Comparison of ENCODE assay signal across 8 cellular contexts in genomic region chr10:1368772-1369171, GRCh38.
A peak's percentile ranks its signal among the peaks of the same experiment; 100 is the strongest.
DNase-seq lines count a peak whose midpoint lies in the region; ATAC-seq and TF ChIP-seq lines count a peak whose summit lies in the region.

No MANE protein-coding gene starts in this region.

- intact Hi-C loops in left cardiac atrium (cut with DNase I), result no loop called here

- peak; percentile 49 for TF ChIP-seq CTCF in HFFc6 (IDR thresholded peaks at IDR 0.05)

- peaks cover 51% of the 10 kb centered on the region for H3K9me3 Mint-ChIP-seq in HFFc6

- H3K27me3 Mint-ChIP-seq in HFFc6 (ENCODE audit: insufficient read depth), result peaks cover 2% of the 10 kb centered on the region

- H3K4me3 Mint-ChIP-seq in HFFc6, result no peak overlapping the region

- DNase-seq in D341Med (ENCODE audit: low spot score), result peak; percentile 80
- no peak for DNase-seq in HFFc6
- DNase-seq in activated CD4-positive, alpha-beta T cell treated with anti-CD3 and anti-CD28 coated beads, Interleukin-2, amount 50 U/mL, for 1 hour, result peak; percentile 32
- peak; percentile 51 for DNase-seq in left cardiac atrium
- DNase-seq in stimulated activated CD4-positive, alpha-beta T cell treated with anti-CD3 and anti-CD28 coated beads, Interleukin-1b, Interleukin-23, amount 100 ng/mL, for 48 hours, result peak; percentile 52
- no peak for DNase-seq in amniotic stem cell (lab: John Stamatoyannopoulos, UW)

- H3K27ac Mint-ChIP-seq in HFFc6, result no peak overlapping the region

- peaks cover 5% of the 10 kb centered on the region; the same call in 1 of the 2 replicates for H3K36me3 Mint-ChIP-seq in HFFc6 (ENCODE audit: low read depth)

- no peaks in the 10 kb centered on the region for H3K4me1 Mint-ChIP-seq in HFFc6 (ENCODE audit: low read depth)

- ATAC-seq in left cardiac atrium (peak; percentile 50 to 59), HG02970 (IDR thresholded peaks at IDR 0.05; ENCODE audit: low FRiP score, unreplicated experiment) (no peak), GM18519 (IDR thresholded peaks at IDR 0.05; ENCODE audit: low FRiP score, unreplicated experiment) (no peak)

Comparison
In these comparisons a context has a peak if more than half of its experiments do, and no peak if none do; other contexts are left out.
1. DNase-seq: peak in D341Med (single experiment), activated CD4-positive, alpha-beta T cell treated with anti-CD3 and anti-CD28 coated beads, Interleukin-2, amount 50 U/mL, for 1 hour (single experiment), left cardiac atrium (single experiment) and stimulated activated CD4-positive, alpha-beta T cell treated with anti-CD3 and anti-CD28 coated beads, Interleukin-1b, Interleukin-23, amount 100 ng/mL, for 48 hours (single experiment); none in HFFc6 (single experiment) and amniotic stem cell (single experiment).
2. ATAC-seq: peak in left cardiac atrium (2 of 2); none in HG02970 (single experiment) and GM18519 (single experiment).